In the genomic region with DNA sequence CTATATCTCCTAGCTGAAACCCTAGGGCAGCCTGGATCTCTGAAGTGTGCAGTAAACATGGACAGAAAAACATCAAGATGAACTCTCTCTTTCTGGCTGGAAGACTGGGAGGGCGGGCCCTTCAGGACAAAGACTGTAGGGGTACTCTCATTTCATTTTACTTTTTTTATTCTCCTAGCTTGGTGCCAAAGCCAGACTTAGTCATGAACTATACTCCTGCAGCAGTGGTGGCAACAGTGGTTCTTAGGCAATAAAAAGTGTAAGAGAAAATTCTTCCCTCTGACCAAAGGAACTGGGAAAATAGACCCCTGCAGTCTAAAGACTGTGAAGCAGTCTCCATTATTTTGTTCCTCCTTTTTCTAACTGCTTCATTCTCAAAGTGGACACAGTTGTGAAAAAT, we compare ENCODE assay signal across 16 cellular contexts.
DNase-seq lines count a peak whose midpoint lies in the region; ATAC-seq and TF ChIP-seq lines count a peak whose summit lies in the region.
"Had no signal": no experiment of that assay in that cellular context is flagged by ENCODE, and none has a peak within 500 bp of the region (broad histone marks: within the 10 kb centered on the region; RNA-seq: fewer than 3 reads in every experiment).

No MANE protein-coding gene starts in this region.

- intact Hi-C loops in natural killer cell (cut with micrococcal nuclease), result no loop called here

- H3K4me1 ChIP-seq in GM23338 (ENCODE audit: insufficient read depth) (no peaks in the 10 kb centered on the region), parathyroid adenoma (peaks cover 4% of the 10 kb centered on the region)
- H3K4me1 ChIP-seq: Peyer's patch had no signal

- no peak overlapping the region for H3K27ac ChIP-seq in GM23338 (ENCODE audit: low read depth)
- H3K27ac ChIP-seq in parathyroid adenoma, result no peak overlapping the region
- H3K27ac ChIP-seq: BLaER1 treated with 17β-estradiol and CSF1 and Interleukin-3, amounts not matched to agents 10 nM and 100 nM; Peyer's patch had no signal

- no peak overlapping the region for H3K9ac ChIP-seq in parathyroid adenoma
- H3K9ac ChIP-seq: BLaER1 treated with 17β-estradiol and CSF1 and Interleukin-3, amounts not matched to agents 10 nM and 100 nM had no signal

- H3K9me2 ChIP-seq in GM23338 (ENCODE audit: insufficient read depth), result peaks cover 4% of the 10 kb centered on the region; the same call in 1 of the 2 replicates

- H3F3A ChIP-seq in GM23338 (replicated peaks; ENCODE audit: low read depth), result no peaks in the 10 kb centered on the region

- H3K4me2 ChIP-seq in GM23338 (no peak overlapping the region), parathyroid adenoma (ENCODE audit: low read length) (no peak overlapping the region)

- DNase-seq in AG20443 (ENCODE audit: low spot score) (peak; percentile 17), GM23338 (ENCODE audit: low spot score) (no peak), fibroblast of mammary gland (ENCODE audit: low read depth) (peak; percentile 19), natural killer cell (no peak)
- DNase-seq: DMS 273 treated with DMSO at 0.1 percent for 48 hours, H7, Karpas-422, NCI-H1417 treated with DMSO at 0.1 percent for 48 hours, NCI-H2081, NCI-H510A treated with DMSO at 0.1 percent for 48 hours, Peyer's patch, Right ventricle myocardium superior had no signal

- H3K9me3 ChIP-seq in parathyroid adenoma (ENCODE audit: control insufficient read depth, low read length), result no peaks in the 10 kb centered on the region
- H3K9me3 ChIP-seq: BLaER1 treated with 17β-estradiol and CSF1 and Interleukin-3, amounts not matched to agents 10 nM and 100 nM; Peyer's patch had no signal

- H3K27ac Mint-ChIP-seq in GM23338, result no peak overlapping the region
- no peak overlapping the region for H3K27ac Mint-ChIP-seq in natural killer cell

- no peaks in the 10 kb centered on the region for H3K79me2 ChIP-seq in GM23338 (replicated peaks; ENCODE audit: insufficient read depth)
- no peaks in the 10 kb centered on the region for H3K79me2 ChIP-seq in parathyroid adenoma

- no peaks in the 10 kb centered on the region for H3K36me3 Mint-ChIP-seq in GM23338 (ENCODE audit: low read depth)
- H3K36me3 Mint-ChIP-seq in natural killer cell, result no peaks in the 10 kb centered on the region

- no peaks in the 10 kb centered on the region for H3K27me3 Mint-ChIP-seq in GM23338 (ENCODE audit: insufficient read depth, low read depth, poor library complexity)
- no peaks in the 10 kb centered on the region for H3K27me3 Mint-ChIP-seq in natural killer cell (ENCODE audit: low read depth in 2 of 2)

- H4K20me1 ChIP-seq in GM23338 (replicated peaks; ENCODE audit: insufficient read depth), result no peaks in the 10 kb centered on the region
- H4K20me1 ChIP-seq: BLaER1 treated with 17β-estradiol and CSF1 and Interleukin-3, amounts not matched to agents 10 nM and 100 nM had no signal

- H3K4me1 Mint-ChIP-seq in GM23338 (no peaks in the 10 kb centered on the region; the same call in 1 of the 3 replicates), natural killer cell (peaks cover 6 to 18% of the 10 kb centered on the region in 2 donors)

- TF ChIP-seq CTCF in GM23338 (conservative IDR thresholded peaks at IDR 0.05; ENCODE audit: low read depth in 2 of 2) (no peak), fibroblast of mammary gland (conservative IDR thresholded peaks at IDR 0.05; ENCODE audit: control insufficient read depth, insufficient read depth, low read depth, low read length) (no peak), parathyroid adenoma (IDR thresholded peaks at IDR 0.05) (no peak), natural killer cell (IDR thresholded peaks at IDR 0.05) (no peak)

- ATAC-seq in GM23338 (no peak), natural killer cell (no peak), GM18517 (IDR thresholded peaks at IDR 0.05; ENCODE audit: unreplicated experiment) (no peak), HG02571 (IDR thresholded peaks at IDR 0.05; ENCODE audit: unreplicated experiment) (no peak)

- H3K27me3 ChIP-seq in GM23338 (ENCODE audit: insufficient read depth) (no peaks in the 10 kb centered on the region), parathyroid adenoma (ENCODE audit: control insufficient read depth, insufficient read depth, low read length) (no peaks in the 10 kb centered on the region)
- H3K27me3 ChIP-seq: BLaER1 treated with 17β-estradiol and CSF1 and Interleukin-3, amounts not matched to agents 10 nM and 100 nM; Peyer's patch had no signal

- H3K4me3 Mint-ChIP-seq in GM23338 (no peak overlapping the region), natural killer cell (no peak overlapping the region)

- H2AFZ ChIP-seq in GM23338 (peak overlapping the region; percentile 52; the same call in 1 of the 2 replicates), parathyroid adenoma (peak overlapping the region; percentile 53)

- H3K4me3 ChIP-seq in GM23338 (no peak overlapping the region), fibroblast of mammary gland (ENCODE audit: control insufficient read depth, low read depth, low read length) (no peak overlapping the region), parathyroid adenoma (ENCODE audit: low read depth, low read length) (no peak overlapping the region)
- H3K4me3 ChIP-seq: BLaER1 treated with 17β-estradiol and CSF1 and Interleukin-3, amounts not matched to agents 10 nM and 100 nM; Peyer's patch had no signal

- H3K9me3 Mint-ChIP-seq in GM23338 (no peaks in the 10 kb centered on the region), natural killer cell (no peaks in the 10 kb centered on the region)

- H3K36me3 ChIP-seq in GM23338 (ENCODE audit: insufficient read depth) (no peaks in the 10 kb centered on the region), parathyroid adenoma (ENCODE audit: control insufficient read depth, insufficient read depth, low read length) (no peaks in the 10 kb centered on the region)
- H3K36me3 ChIP-seq: BLaER1 treated with 17β-estradiol and CSF1 and Interleukin-3, amounts not matched to agents 10 nM and 100 nM; Peyer's patch had no signal

TF ChIP-seq in GM23338, 12 proteins besides CTCF, POLR2A, EP300 and RAD21:
- TF ChIP-seq NANOG (IDR thresholded peaks at IDR 0.05; ENCODE audit: borderline replicate concordance) (no peak), EZH2phosphoT487 (IDR thresholded peaks at IDR 0.05; ENCODE audit: unreplicated experiment) (no peak), ETS1 (IDR thresholded peaks at IDR 0.05) (no peak), POLR2AphosphoS5 (IDR thresholded peaks at IDR 0.05; ENCODE audit: low read depth) (no peak), JUNB (IDR thresholded peaks at IDR 0.05; ENCODE audit: unreplicated experiment) (no peak), CREB1 (CRISPR knock-in tag; IDR thresholded peaks at IDR 0.05; ENCODE audit: low read depth) (no peak), REST (IDR thresholded peaks at IDR 0.05; ENCODE audit: unreplicated experiment) (no peak)

Comparison
In these comparisons a context has a peak if more than half of its experiments do, and no peak if none do; other contexts are left out.
1. DNase-seq: peak in AG20443 (single experiment) and fibroblast of mammary gland (single experiment); none in GM23338 (single experiment) and natural killer cell (single experiment).